ENCODE assay signal across 1 cellular context in the genomic region with DNA sequence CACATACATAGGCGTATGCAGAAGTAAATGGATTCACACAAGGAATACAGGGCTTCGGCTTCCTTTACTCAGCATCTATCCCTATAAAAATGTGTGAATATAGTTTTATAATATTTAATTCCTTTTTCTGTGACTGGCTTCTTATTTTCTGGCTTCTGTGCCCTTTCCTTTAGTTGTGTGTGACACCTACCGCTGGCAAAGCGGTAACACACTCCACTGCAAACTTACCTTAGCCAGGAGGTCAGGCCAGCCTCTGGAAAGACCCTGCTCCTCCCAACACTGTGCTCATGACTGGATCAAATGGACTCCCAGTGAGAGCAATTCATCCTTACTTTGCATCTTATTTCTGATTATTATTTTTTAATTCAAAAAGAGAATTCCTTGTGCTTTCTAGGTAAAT.
TF ChIP-seq lines count a peak whose summit lies in the region.

No MANE protein-coding gene starts in this region.

TF ChIP-seq in GM23338, 12 proteins besides CTCF, POLR2A, EP300 and RAD21 (continued from another document):
- TF ChIP-seq, protein P1, sequence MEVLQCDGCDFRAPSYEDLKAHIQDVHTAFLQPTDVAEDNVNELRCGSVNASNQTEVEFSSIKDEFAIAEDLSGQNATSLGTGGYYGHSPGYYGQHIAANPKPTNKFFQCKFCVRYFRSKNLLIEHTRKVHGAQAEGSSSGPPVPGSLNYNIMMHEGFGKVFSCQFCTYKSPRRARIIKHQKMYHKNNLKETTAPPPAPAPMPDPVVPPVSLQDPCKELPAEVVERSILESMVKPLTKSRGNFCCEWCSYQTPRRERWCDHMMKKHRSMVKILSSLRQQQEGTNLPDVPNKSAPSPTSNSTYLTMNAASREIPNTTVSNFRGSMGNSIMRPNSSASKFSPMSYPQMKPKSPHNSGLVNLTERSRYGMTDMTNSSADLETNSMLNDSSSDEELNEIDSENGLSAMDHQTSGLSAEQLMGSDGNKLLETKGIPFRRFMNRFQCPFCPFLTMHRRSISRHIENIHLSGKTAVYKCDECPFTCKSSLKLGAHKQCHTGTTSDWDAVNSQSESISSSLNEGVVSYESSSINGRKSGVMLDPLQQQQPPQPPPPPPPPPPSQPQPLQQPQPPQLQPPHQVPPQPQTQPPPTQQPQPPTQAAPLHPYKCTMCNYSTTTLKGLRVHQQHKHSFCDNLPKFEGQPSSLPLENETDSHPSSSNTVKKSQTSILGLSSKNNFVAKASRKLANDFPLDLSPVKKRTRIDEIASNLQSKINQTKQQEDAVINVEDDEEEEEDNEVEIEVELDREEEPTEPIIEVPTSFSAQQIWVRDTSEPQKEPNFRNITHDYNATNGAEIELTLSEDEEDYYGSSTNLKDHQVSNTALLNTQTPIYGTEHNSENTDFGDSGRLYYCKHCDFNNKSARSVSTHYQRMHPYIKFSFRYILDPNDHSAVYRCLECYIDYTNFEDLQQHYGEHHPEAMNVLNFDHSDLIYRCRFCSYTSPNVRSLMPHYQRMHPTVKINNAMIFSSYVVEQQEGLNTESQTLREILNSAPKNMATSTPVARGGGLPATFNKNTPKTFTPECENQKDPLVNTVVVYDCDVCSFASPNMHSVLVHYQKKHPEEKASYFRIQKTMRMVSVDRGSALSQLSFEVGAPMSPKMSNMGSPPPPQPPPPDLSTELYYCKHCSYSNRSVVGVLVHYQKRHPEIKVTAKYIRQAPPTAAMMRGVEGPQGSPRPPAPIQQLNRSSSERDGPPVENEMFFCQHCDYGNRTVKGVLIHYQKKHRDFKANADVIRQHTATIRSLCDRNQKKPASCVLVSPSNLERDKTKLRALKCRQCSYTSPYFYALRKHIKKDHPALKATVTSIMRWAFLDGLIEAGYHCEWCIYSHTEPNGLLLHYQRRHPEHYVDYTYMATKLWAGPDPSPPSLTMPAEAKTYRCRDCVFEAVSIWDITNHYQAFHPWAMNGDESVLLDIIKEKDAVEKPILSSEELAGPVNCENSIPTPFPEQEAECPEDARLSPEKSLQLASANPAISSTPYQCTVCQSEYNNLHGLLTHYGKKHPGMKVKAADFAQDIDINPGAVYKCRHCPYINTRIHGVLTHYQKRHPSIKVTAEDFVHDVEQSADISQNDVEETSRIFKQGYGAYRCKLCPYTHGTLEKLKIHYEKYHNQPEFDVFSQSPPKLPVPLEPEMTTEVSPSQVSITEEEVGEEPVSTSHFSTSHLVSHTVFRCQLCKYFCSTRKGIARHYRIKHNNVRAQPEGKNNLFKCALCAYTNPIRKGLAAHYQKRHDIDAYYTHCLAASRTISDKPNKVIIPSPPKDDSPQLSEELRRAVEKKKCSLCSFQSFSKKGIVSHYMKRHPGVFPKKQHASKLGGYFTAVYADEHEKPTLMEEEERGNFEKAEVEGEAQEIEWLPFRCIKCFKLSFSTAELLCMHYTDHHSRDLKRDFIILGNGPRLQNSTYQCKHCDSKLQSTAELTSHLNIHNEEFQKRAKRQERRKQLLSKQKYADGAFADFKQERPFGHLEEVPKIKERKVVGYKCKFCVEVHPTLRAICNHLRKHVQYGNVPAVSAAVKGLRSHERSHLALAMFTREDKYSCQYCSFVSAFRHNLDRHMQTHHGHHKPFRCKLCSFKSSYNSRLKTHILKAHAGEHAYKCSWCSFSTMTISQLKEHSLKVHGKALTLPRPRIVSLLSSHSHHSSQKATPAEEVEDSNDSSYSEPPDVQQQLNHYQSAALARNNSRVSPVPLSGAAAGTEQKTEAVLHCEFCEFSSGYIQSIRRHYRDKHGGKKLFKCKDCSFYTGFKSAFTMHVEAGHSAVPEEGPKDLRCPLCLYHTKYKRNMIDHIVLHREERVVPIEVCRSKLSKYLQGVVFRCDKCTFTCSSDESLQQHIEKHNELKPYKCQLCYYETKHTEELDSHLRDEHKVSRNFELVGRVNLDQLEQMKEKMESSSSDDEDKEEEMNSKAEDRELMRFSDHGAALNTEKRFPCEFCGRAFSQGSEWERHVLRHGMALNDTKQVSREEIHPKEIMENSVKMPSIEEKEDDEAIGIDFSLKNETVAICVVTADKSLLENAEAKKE (CRISPR knock-in tag; IDR thresholded peaks at IDR 0.05): no peak
- TF ChIP-seq ZNF331 (CRISPR knock-in tag; IDR thresholded peaks at IDR 0.05; ENCODE audit: low read depth): no peak
- TF ChIP-seq, protein P2, sequence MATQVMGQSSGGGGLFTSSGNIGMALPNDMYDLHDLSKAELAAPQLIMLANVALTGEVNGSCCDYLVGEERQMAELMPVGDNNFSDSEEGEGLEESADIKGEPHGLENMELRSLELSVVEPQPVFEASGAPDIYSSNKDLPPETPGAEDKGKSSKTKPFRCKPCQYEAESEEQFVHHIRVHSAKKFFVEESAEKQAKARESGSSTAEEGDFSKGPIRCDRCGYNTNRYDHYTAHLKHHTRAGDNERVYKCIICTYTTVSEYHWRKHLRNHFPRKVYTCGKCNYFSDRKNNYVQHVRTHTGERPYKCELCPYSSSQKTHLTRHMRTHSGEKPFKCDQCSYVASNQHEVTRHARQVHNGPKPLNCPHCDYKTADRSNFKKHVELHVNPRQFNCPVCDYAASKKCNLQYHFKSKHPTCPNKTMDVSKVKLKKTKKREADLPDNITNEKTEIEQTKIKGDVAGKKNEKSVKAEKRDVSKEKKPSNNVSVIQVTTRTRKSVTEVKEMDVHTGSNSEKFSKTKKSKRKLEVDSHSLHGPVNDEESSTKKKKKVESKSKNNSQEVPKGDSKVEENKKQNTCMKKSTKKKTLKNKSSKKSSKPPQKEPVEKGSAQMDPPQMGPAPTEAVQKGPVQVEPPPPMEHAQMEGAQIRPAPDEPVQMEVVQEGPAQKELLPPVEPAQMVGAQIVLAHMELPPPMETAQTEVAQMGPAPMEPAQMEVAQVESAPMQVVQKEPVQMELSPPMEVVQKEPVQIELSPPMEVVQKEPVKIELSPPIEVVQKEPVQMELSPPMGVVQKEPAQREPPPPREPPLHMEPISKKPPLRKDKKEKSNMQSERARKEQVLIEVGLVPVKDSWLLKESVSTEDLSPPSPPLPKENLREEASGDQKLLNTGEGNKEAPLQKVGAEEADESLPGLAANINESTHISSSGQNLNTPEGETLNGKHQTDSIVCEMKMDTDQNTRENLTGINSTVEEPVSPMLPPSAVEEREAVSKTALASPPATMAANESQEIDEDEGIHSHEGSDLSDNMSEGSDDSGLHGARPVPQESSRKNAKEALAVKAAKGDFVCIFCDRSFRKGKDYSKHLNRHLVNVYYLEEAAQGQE (IDR thresholded peaks at IDR 0.05; ENCODE audit: unreplicated experiment): no peak
- TF ChIP-seq STAT1 (IDR thresholded peaks at IDR 0.05; ENCODE audit: unreplicated experiment): no peak
- no peak for TF ChIP-seq CREB1 (CRISPR knock-in tag; IDR thresholded peaks at IDR 0.05; ENCODE audit: low read depth)
